In the genomic region with DNA sequence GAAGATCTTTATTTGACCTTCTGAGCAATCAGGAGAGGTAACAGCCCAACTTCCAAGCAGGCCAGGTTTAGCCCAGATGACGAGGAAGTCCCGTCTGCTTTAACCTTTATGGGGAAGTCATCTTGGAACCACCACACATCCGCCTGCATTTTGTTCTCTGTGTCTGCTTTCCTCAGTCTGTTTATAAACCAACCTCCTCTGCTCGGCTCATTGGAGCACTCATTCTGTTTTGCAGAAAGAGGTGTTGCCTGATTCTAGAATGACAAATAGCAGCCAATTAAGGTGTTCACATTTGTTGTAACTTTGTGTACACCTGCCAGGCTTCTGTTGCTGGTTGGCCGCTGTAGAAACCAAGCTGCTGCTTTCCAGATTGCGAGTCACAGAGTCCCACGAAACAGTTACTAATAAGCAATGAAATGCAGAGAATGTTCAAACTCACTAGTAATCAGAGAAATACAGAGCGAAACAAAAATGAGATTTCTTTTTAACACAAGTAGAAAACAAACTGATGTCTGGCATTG, we compare ENCODE assay signal across 9 cellular contexts.
DNase-seq lines count a peak whose midpoint lies in the region; ATAC-seq and TF ChIP-seq lines count a peak whose summit lies in the region.
"Had no signal": no experiment of that assay in that cellular context is flagged by ENCODE, and none has a peak within 500 bp of the region (broad histone marks: within the 10 kb centered on the region; RNA-seq: fewer than 3 reads in every experiment).

No MANE protein-coding gene starts in this region.

- DNase-seq in NCI-H1436 (lab: John Stamatoyannopoulos, UW) (peak; percentile 9), NCI-H1436 treated with DMSO at 0.1 percent for 48 hours (lab: John Stamatoyannopoulos, UW) (no peak), right atrium auricular region (ENCODE audit: low spot score) (no peak), SK-N-DZ (ENCODE audit: low spot score) (no peak), H4 (ENCODE audit: low spot score) (no peak)
- DNase-seq in activated T-helper 1 cell treated with anti-CD3 and anti-CD28 coated beads, Interleukin-12 subunit alpha, Interleukin-12 subunit beta, Interleukin-2, Interleukin-4 antibody, amounts not matched to agents 30 ng/mL and 10 ng/mL and 1 ng/mL, durations not matched to agents 14 hours and 24 hours and 36 hours (ENCODE audit: low spot score), result peak; percentile 31
- DNase-seq in stimulated activated naive CD8-positive, alpha-beta T cell treated with anti-CD3 and anti-CD28 coated beads, Interleukin-15, amount 100 ng/mL, for 72 hours, result peak in 1 of 2 donors; percentile 36

- TF ChIP-seq CTCF in right atrium auricular region (IDR thresholded peaks at IDR 0.05), result no peak

- H3K4me3 Mint-ChIP-seq in activated T-helper 1 cell treated with anti-CD3 and anti-CD28 coated beads, Interleukin-12 subunit alpha, Interleukin-12 subunit beta, Interleukin-2, Interleukin-4 antibody, amounts not matched to agents 30 ng/mL and 10 ng/mL and 1 ng/mL, durations not matched to agents 14 hours and 24 hours and 36 hours, result peak overlapping the region; percentile 76
- peak overlapping the region; percentile 78 to 79 for H3K4me3 Mint-ChIP-seq in stimulated activated naive CD8-positive, alpha-beta T cell treated with anti-CD3 and anti-CD28 coated beads, Interleukin-15, amount 100 ng/mL, for 72 hours

- peaks cover 41% of the 10 kb centered on the region for H3K36me3 Mint-ChIP-seq in activated T-helper 1 cell treated with anti-CD3 and anti-CD28 coated beads, Interleukin-12 subunit alpha, Interleukin-12 subunit beta, Interleukin-2, Interleukin-4 antibody, amounts not matched to agents 30 ng/mL and 10 ng/mL and 1 ng/mL, durations not matched to agents 14 hours and 24 hours and 36 hours (ENCODE audit: low read depth)

- peak overlapping the region; percentile 96 for H3K27ac Mint-ChIP-seq in activated T-helper 1 cell treated with anti-CD3 and anti-CD28 coated beads, Interleukin-12 subunit alpha, Interleukin-12 subunit beta, Interleukin-2, Interleukin-4 antibody, amounts not matched to agents 30 ng/mL and 10 ng/mL and 1 ng/mL, durations not matched to agents 14 hours and 24 hours and 36 hours
- peak overlapping the region; percentile 89 to 94 for H3K27ac Mint-ChIP-seq in stimulated activated naive CD8-positive, alpha-beta T cell treated with anti-CD3 and anti-CD28 coated beads, Interleukin-15, amount 100 ng/mL, for 72 hours

- peaks cover 100% of the 10 kb centered on the region for H3K4me1 Mint-ChIP-seq in activated T-helper 1 cell treated with anti-CD3 and anti-CD28 coated beads, Interleukin-12 subunit alpha, Interleukin-12 subunit beta, Interleukin-2, Interleukin-4 antibody, amounts not matched to agents 30 ng/mL and 10 ng/mL and 1 ng/mL, durations not matched to agents 14 hours and 24 hours and 36 hours (ENCODE audit: low read depth)
- peaks cover 97% of the 10 kb centered on the region for H3K4me1 Mint-ChIP-seq in stimulated activated naive CD8-positive, alpha-beta T cell treated with anti-CD3 and anti-CD28 coated beads, Interleukin-15, amount 100 ng/mL, for 72 hours

- H3K4me3 ChIP-seq in right atrium auricular region, result no peak overlapping the region

- H3K27ac ChIP-seq in right atrium auricular region, result peak overlapping the region; percentile 71 to 75
- H3K27ac ChIP-seq: 22Rv1 had no signal

- H3K36me3 ChIP-seq in right atrium auricular region, result peaks cover 15% of the 10 kb centered on the region

- ATAC-seq in HG03521 (IDR thresholded peaks at IDR 0.05; ENCODE audit: unreplicated experiment), result peak; percentile 28
- peak; percentile 26 for ATAC-seq in stimulated activated naive CD8-positive, alpha-beta T cell treated with anti-CD3 and anti-CD28 coated beads, Interleukin-15, amount 100 ng/mL, for 72 hours

- no peaks in the 10 kb centered on the region for H3K27me3 Mint-ChIP-seq in activated T-helper 1 cell treated with anti-CD3 and anti-CD28 coated beads, Interleukin-12 subunit alpha, Interleukin-12 subunit beta, Interleukin-2, Interleukin-4 antibody, amounts not matched to agents 30 ng/mL and 10 ng/mL and 1 ng/mL, durations not matched to agents 14 hours and 24 hours and 36 hours (ENCODE audit: insufficient read depth)
- no peaks in the 10 kb centered on the region for H3K27me3 Mint-ChIP-seq in stimulated activated naive CD8-positive, alpha-beta T cell treated with anti-CD3 and anti-CD28 coated beads, Interleukin-15, amount 100 ng/mL, for 72 hours

- H3K27me3 ChIP-seq in right atrium auricular region, result no peaks in the 10 kb centered on the region

- no peaks in the 10 kb centered on the region for H3K9me3 ChIP-seq in right atrium auricular region

- no peaks in the 10 kb centered on the region for H3K9me3 Mint-ChIP-seq in activated T-helper 1 cell treated with anti-CD3 and anti-CD28 coated beads, Interleukin-12 subunit alpha, Interleukin-12 subunit beta, Interleukin-2, Interleukin-4 antibody, amounts not matched to agents 30 ng/mL and 10 ng/mL and 1 ng/mL, durations not matched to agents 14 hours and 24 hours and 36 hours
- no peaks in the 10 kb centered on the region for H3K9me3 Mint-ChIP-seq in stimulated activated naive CD8-positive, alpha-beta T cell treated with anti-CD3 and anti-CD28 coated beads, Interleukin-15, amount 100 ng/mL, for 72 hours

- intact Hi-C loops in activated T-helper 1 cell treated with anti-CD3 and anti-CD28 coated beads, Interleukin-12 subunit alpha, Interleukin-12 subunit beta, Interleukin-2, Interleukin-4 antibody, amounts not matched to agents 30 ng/mL and 10 ng/mL and 1 ng/mL, durations not matched to agents 14 hours and 24 hours and 36 hours (cut with micrococcal nuclease), result loop anchor here (2.0 to 10.0 kb wide), 3 partner anchors 14 to 574 kb away; a partner anchor contains a TSS

- H3K4me1 ChIP-seq in right atrium auricular region, result peaks cover 3 to 72% of the 10 kb centered on the region in 2 donors

Comparison
In these comparisons a context has a peak if more than half of its experiments do, and no peak if none do; other contexts are left out.
1. DNase-seq: peak in NCI-H1436 (single experiment) and activated T-helper 1 cell treated with anti-CD3 and anti-CD28 coated beads, Interleukin-12 subunit alpha, Interleukin-12 subunit beta, Interleukin-2, Interleukin-4 antibody, amounts not matched to agents 30 ng/mL and 10 ng/mL and 1 ng/mL, durations not matched to agents 14 hours and 24 hours and 36 hours (single experiment); none in NCI-H1436 treated with DMSO at 0.1 percent for 48 hours (single experiment), right atrium auricular region (single experiment), SK-N-DZ (single experiment) and H4 (single experiment).